In genomic region chr12:27696293-27696652, GRCh38 we compare ENCODE assay signal across 19 cellular contexts. TPM values are rescaled to one million over a fixed set of nuclear protein-coding genes. Genes with fewer than 3 reads are reported as not detected.
DNase-seq lines count a peak whose midpoint lies in the region; ATAC-seq and TF ChIP-seq lines count a peak whose summit lies in the region.
"Had no signal": no experiment of that assay in that cellular context is flagged by ENCODE, and none has a peak within 500 bp of the region (broad histone marks: within the 10 kb centered on the region; RNA-seq: fewer than 3 reads in every experiment).

REP15 (plus strand) TSS chr12:27696447; CDS start chr12:27696563, 116 bp downstream.

- no peak within 1 kb of the TSS for H2BK12ac ChIP-seq in trophoblast cell (ENCODE audit: low read length)

- DNase-seq in Peyer's patch (no peak), right lobe of liver (no peak), trophoblast cell (no peak), middle frontal gyrus (ENCODE audit: extremely low spot score, low spot score) (no peak), NCI-H2107 treated with DMSO at 0.1 percent for 48 hours (lab: John Stamatoyannopoulos, UW; ENCODE audit: unreplicated experiment) (no peak)
- no peak for DNase-seq in activated CD8-positive, alpha-beta memory T cell treated with anti-CD3 and anti-CD28 coated beads, Interleukin-2, amount 50 U/mL, for 48 hours
- DNase-seq: 8988T, DMS 273 treated with DMSO at 0.1 percent for 48 hours, GF-D8, GOT3, NCI-H1105, NCI-H2081, NCI-H510A, NCI-H774, SHP77 had no signal

- H3K4me1 ChIP-seq in Peyer's patch (no peaks in the 10 kb centered on the region), right lobe of liver (peaks cover 0 to 27% (median 10%) of the 10 kb centered on the region in 4 donors), trophoblast cell (ENCODE audit: control insufficient read depth in 1 of 2, insufficient read depth in 2 of 2, low read length in 2 of 2) (peaks cover 2 to 5% of the 10 kb centered on the region in 2 experiments)

- H3K27ac ChIP-seq in C4-2B (peak within 1 kb of the TSS; percentile 28), Peyer's patch (peak within 1 kb of the TSS in 2 of 4 donors; percentile 13 to 51), right lobe of liver (peak within 1 kb of the TSS; percentile 30 to 81 (median 75)), trophoblast cell (ENCODE audit: low read depth, low read length) (peak within 1 kb of the TSS; percentile 16)

- WGBS in right lobe of liver (ENCODE audit: insufficient coverage, low coverage, low lambda C conversion rate, missing lambda C conversion rate): 35% methylated on average over 5 of the region's 5 CpGs
- no CpG with 5 or more reads among the region's 5 CpGs for WGBS in trophoblast cell (ENCODE audit: extremely low coverage, insufficient coverage, insufficient read length)

- H4K91ac ChIP-seq in trophoblast cell (ENCODE audit: low read depth, low read length): no peak within 1 kb of the TSS

- H3K9me3 ChIP-seq in Peyer's patch (no peaks in the 10 kb centered on the region), right lobe of liver (no peaks in the 10 kb centered on the region), trophoblast cell (ENCODE audit: insufficient read depth, low read depth, low read length) (no peaks in the 10 kb centered on the region)

- intact Hi-C loops in right lobe of liver (cut with DNase I): no loop called here

- H3K27me3 ChIP-seq in Peyer's patch: no peaks in the 10 kb centered on the region
- no peaks in the 10 kb centered on the region for H3K27me3 ChIP-seq in right lobe of liver
- no peaks in the 10 kb centered on the region for H3K27me3 ChIP-seq in trophoblast cell (ENCODE audit: insufficient read depth, low read length)

- H2AK5ac ChIP-seq in trophoblast cell (ENCODE audit: low read length): no peak within 1 kb of the TSS

- H3K18ac ChIP-seq in trophoblast cell (ENCODE audit: low read length): no peak within 1 kb of the TSS

- no peak within 1 kb of the TSS for H4K12ac ChIP-seq in trophoblast cell (ENCODE audit: low read depth, low read length)

- TF ChIP-seq CTCF in C4-2B (conservative IDR thresholded peaks at IDR 0.05) (no peak), Peyer's patch (IDR thresholded peaks at IDR 0.05) (no peak), right lobe of liver (IDR thresholded peaks at IDR 0.05) (no peak)

- no peak within 1 kb of the TSS for H3K14ac ChIP-seq in trophoblast cell (ENCODE audit: low read length)

- H3K4ac ChIP-seq in trophoblast cell (ENCODE audit: low read depth, low read length): no peak within 1 kb of the TSS

- no peak within 1 kb of the TSS for H2BK120ac ChIP-seq in trophoblast cell (ENCODE audit: insufficient read depth, low read length, poor library complexity)

- H3K79me2 ChIP-seq in trophoblast cell (ENCODE audit: control insufficient read depth, insufficient read depth, low read length, poor library complexity): no peaks in the 10 kb centered on the region

- TF ChIP-seq POLR2A in Peyer's patch (IDR thresholded peaks at IDR 0.05): peak in 1 of 2 donors; percentile 34
- no peak for TF ChIP-seq POLR2A in right lobe of liver (IDR thresholded peaks at IDR 0.05)

- H3K9ac ChIP-seq in trophoblast cell (ENCODE audit: low read length): no peak within 1 kb of the TSS

- H3K23ac ChIP-seq in trophoblast cell (ENCODE audit: low read length): no peak within 1 kb of the TSS

- no peaks in the 10 kb centered on the region for H3K79me1 ChIP-seq in trophoblast cell (ENCODE audit: low read length)

- H4K8ac ChIP-seq in trophoblast cell (ENCODE audit: low read depth, low read length): no peak within 1 kb of the TSS

- H3K36me3 ChIP-seq in Peyer's patch (peaks cover 0 to 26% (median 0%) of the 10 kb centered on the region in 3 donors), right lobe of liver (peaks cover 0 to 17% (median 2%) of the 10 kb centered on the region in 4 donors), trophoblast cell (ENCODE audit: control insufficient read depth in 1 of 2, insufficient read depth in 2 of 2, low read length in 2 of 2) (peaks cover 15 to 28% of the 10 kb centered on the region in 2 experiments)

- no peak within 1 kb of the TSS for H2BK5ac ChIP-seq in trophoblast cell (ENCODE audit: low read depth, low read length, poor library complexity)

- H3K4me3 ChIP-seq in Peyer's patch (peak within 1 kb of the TSS in 2 of 4 donors; percentile 5 to 16), right lobe of liver (peak within 1 kb of the TSS in 1 of 3 donors; percentile 3), trophoblast cell (ENCODE audit: low read depth, low read length) (no peak within 1 kb of the TSS)

- ATAC-seq in right lobe of liver: peak in 1 of 4 donors; percentile 5
- ATAC-seq in HG02973 (IDR thresholded peaks at IDR 0.05; ENCODE audit: unreplicated experiment): no peak
- ATAC-seq: HCT116 had no signal

- no peak within 1 kb of the TSS for H2AFZ ChIP-seq in trophoblast cell (ENCODE audit: insufficient read depth, low read length, poor library complexity)

- no peak within 1 kb of the TSS for H3K4me2 ChIP-seq in trophoblast cell (ENCODE audit: low read length)

RNA-seq across cellular contexts. Expression of gene REP15, which starts in this region (rescaled TPM):
- total RNA-seq in Peyer's patch: 10 to 100 TPM; 14.3 to 23.8 (median 17.9) TPM
- 1 to 10 TPM in 2 of 6 experiments, under 1 TPM in 4; 0.24 to 1.8 (median 0.88) TPM for total RNA-seq in right lobe of liver
- 1.7 and 2.1 TPM in 2 replicates for polyA plus RNA-seq in trophoblast cell (2013)
- total RNA-seq: OCI-LY7 had no signal

Comparison
In these comparisons a context has a peak if more than half of its experiments do, and no peak if none do; other contexts are left out.
1. RNA of gene REP15 (total RNA-seq): 14.3 to 23.8 TPM in Peyer's patch; 0.24 to 1.8 TPM in right lobe of liver; every median in the first group is over 4 times any median in the second.